Comparison of ENCODE assay signal across 28 cellular contexts in the genomic region with DNA sequence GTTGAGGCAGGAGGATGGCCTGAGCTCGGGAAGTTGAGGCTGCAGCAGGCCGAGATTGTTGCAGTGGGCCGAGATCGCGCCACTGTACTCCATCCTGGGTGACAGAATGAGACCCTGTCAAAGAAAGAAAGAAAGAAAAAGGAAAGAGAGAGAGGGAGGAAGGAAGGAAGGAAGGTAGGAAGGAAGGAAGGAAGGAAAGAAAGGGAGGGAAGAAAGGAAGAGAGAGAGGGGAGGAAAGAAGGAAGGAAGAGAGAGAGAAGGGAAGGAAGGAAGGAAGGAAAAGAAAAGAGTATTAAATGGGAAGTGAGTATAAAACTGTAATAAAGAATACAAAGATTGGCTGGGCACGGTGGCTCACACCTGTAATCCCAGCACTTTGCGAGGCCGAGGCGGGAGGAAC.
"Had no signal": no experiment of that assay in that cellular context is flagged by ENCODE, and none has a peak within 500 bp of the region (broad histone marks: within the 10 kb centered on the region; RNA-seq: fewer than 3 reads in every experiment).

No MANE protein-coding gene starts in this region.

- H3K4me3 ChIP-seq: colonic mucosa, coronary artery, dorsolateral prefrontal cortex, esophagus muscularis mucosa, esophagus squamous epithelium, gastrocnemius medialis, heart left ventricle, heart right ventricle had no signal

- H3K36me3 ChIP-seq: colonic mucosa, esophagus muscularis mucosa, esophagus squamous epithelium, gastrocnemius medialis, heart left ventricle, heart right ventricle had no signal

- H3K9me3 ChIP-seq: colonic mucosa, esophagus muscularis mucosa, esophagus squamous epithelium, gastrocnemius medialis, heart left ventricle, heart right ventricle had no signal

- H3K4me1 Mint-ChIP-seq: endodermal cell had no signal

- FAIRE-seq: colon, endometrium, endothelial cell of umbilical vein, frontal cortex had no signal

- H3K4me1 ChIP-seq: colonic mucosa, esophagus muscularis mucosa, esophagus squamous epithelium, foreskin keratinocyte, gastrocnemius medialis, heart left ventricle had no signal

- H3K27me3 ChIP-seq: colonic mucosa, dorsolateral prefrontal cortex, esophagus muscularis mucosa, esophagus squamous epithelium, foreskin keratinocyte, gastrocnemius medialis, heart left ventricle, heart right ventricle had no signal

- H3K27ac Mint-ChIP-seq: dendritic cell treated with granulocyte-macrophage colony-stimulating factor and Interleukin-4, amounts not matched to agents 40 ng/mL and 50 ng/mL, for 4 days; effector memory CD8-positive, alpha-beta T cell; endodermal cell had no signal

- ATAC-seq: effector memory CD8-positive, alpha-beta T cell; esophagus mucosa; foreskin keratinocyte; gastrocnemius medialis; heart left ventricle; heart right ventricle had no signal

- H3K9me3 Mint-ChIP-seq: dendritic cell treated with granulocyte-macrophage colony-stimulating factor and Interleukin-4, amounts not matched to agents 40 ng/mL and 50 ng/mL, for 4 days; effector memory CD8-positive, alpha-beta T cell; endodermal cell had no signal

- H3K27ac ChIP-seq: colonic mucosa, coronary artery, dorsolateral prefrontal cortex, epithelial cell of prostate, esophagus muscularis mucosa, esophagus squamous epithelium, foreskin keratinocyte, gastrocnemius medialis, heart left ventricle, heart right ventricle had no signal

- DNase-seq: colonic mucosa; cortex of kidney; dermis blood vessel endothelial cell; dorsolateral prefrontal cortex; effector CD4-positive, alpha-beta T cell; effector CD8-positive, alpha-beta T cell; effector memory CD4-positive, alpha-beta T cell; effector memory CD8-positive, alpha-beta T cell; erythroblast; esophagus squamous epithelium; foreskin fibroblast; foreskin keratinocyte; foreskin melanocyte; gastrocnemius medialis; glutamatergic neuron; head of caudate nucleus; heart left ventricle; heart right ventricle had no signal

- H3K27me3 Mint-ChIP-seq: dendritic cell treated with granulocyte-macrophage colony-stimulating factor and Interleukin-4, amounts not matched to agents 40 ng/mL and 50 ng/mL, for 4 days had no signal

- H3K4me3 Mint-ChIP-seq: dendritic cell treated with granulocyte-macrophage colony-stimulating factor and Interleukin-4, amounts not matched to agents 40 ng/mL and 50 ng/mL, for 4 days; effector memory CD8-positive, alpha-beta T cell; endodermal cell had no signal
